Comparison of ENCODE assay signal across 1 cellular context in genomic region chr5:142976861-142977260, GRCh38.
TF ChIP-seq lines count a peak whose summit lies in the region.

No MANE protein-coding gene starts in this region.

TF ChIP-seq in SK-N-SH, 30 proteins besides CTCF, POLR2A, EP300 and RAD21 (continued from another document):
- no peak for TF ChIP-seq ELF1 (IDR thresholded peaks at IDR 0.05)
